In genomic region chr13:25796474-25796873, GRCh38 we compare ENCODE assay signal across 19 cellular contexts.
DNase-seq lines count a peak whose midpoint lies in the region; ATAC-seq, FAIRE-seq and TF ChIP-seq lines count a peak whose summit lies in the region.
"Had no signal": no experiment of that assay in that cellular context is flagged by ENCODE, and none has a peak within 500 bp of the region (broad histone marks: within the 10 kb centered on the region; RNA-seq: fewer than 3 reads in every experiment).

No MANE protein-coding gene starts in this region.

- H3F3A ChIP-seq in GM23338 (replicated peaks; ENCODE audit: low read depth) = no peaks in the 10 kb centered on the region

- no peak overlapping the region for H2BK5ac ChIP-seq in H9 (ENCODE audit: insufficient read length, low read length)

- H3K27ac Mint-ChIP-seq in H9 (no peak overlapping the region), GM23338 (no peak overlapping the region)
- H3K27ac Mint-ChIP-seq: CD4-positive, alpha-beta T cell had no signal

- H3K4me1 Mint-ChIP-seq in H9 (peaks cover 6 to 7% of the 10 kb centered on the region in 2 experiments; a peak in 3 of 4 replicates), GM23338 (peaks cover 4% of the 10 kb centered on the region; the same call in 1 of the 3 replicates)

- H3K23ac ChIP-seq in H9 (ENCODE audit: insufficient read length, low read depth, low read length) = no peak overlapping the region

- no peak overlapping the region for H2AFZ ChIP-seq in H9 (ENCODE audit: low read length)
- no peak overlapping the region for H2AFZ ChIP-seq in GM23338

- no peak overlapping the region for H3K56ac ChIP-seq in H9 (ENCODE audit: insufficient read length, low read depth, low read length)

- no peaks in the 10 kb centered on the region for H3K23me2 ChIP-seq in H9 (ENCODE audit: insufficient read length, low read depth, low read length, poor library complexity, severe bottlenecking)

- H3K4me3 ChIP-seq in left lung (no peak overlapping the region), GM23338 (no peak overlapping the region)
- H3K4me3 ChIP-seq: HAP-1 had no signal

- H3K4ac ChIP-seq in H9 (ENCODE audit: low read depth, low read length) = no peak overlapping the region

- no peak overlapping the region for H3K14ac ChIP-seq in H9 (ENCODE audit: insufficient read depth, low read length)

- no peak overlapping the region for H2BK12ac ChIP-seq in H9 (ENCODE audit: insufficient read length, low read depth, low read length)

- H3K27me3 ChIP-seq in left lung (peaks cover 0 to 6% of the 10 kb centered on the region in 2 donors), H9 (ENCODE audit: insufficient read depth, low read length) (no peaks in the 10 kb centered on the region), GM23338 (ENCODE audit: insufficient read depth) (no peaks in the 10 kb centered on the region)

- no peak overlapping the region for H2BK120ac ChIP-seq in H9 (ENCODE audit: low read depth, low read length, poor library complexity, severe bottlenecking)

- H4K91ac ChIP-seq in H9 (ENCODE audit: insufficient read length, low read depth, low read length) = no peak overlapping the region

- H3K9ac ChIP-seq in H9 (ENCODE audit: extremely low read depth, insufficient read length, low read length) = no peak overlapping the region

- no peak overlapping the region for H4K8ac ChIP-seq in H9 (replicated peaks; ENCODE audit: insufficient read length, low read depth, low read length)

- H3K79me2 ChIP-seq in H9 (ENCODE audit: insufficient read depth, low read length) (no peaks in the 10 kb centered on the region), GM23338 (replicated peaks; ENCODE audit: insufficient read depth) (no peaks in the 10 kb centered on the region)

- no CpG with 5 or more reads among the region's 1 CpG for WGBS in H9 (ENCODE audit: extremely low coverage, insufficient read length, low lambda C conversion rate)

- no peaks in the 10 kb centered on the region for H3K9me2 ChIP-seq in GM23338 (ENCODE audit: insufficient read depth)

- H3K9me3 Mint-ChIP-seq in H9 (no peaks in the 10 kb centered on the region), GM23338 (no peaks in the 10 kb centered on the region)
- H3K9me3 Mint-ChIP-seq: CD4-positive, alpha-beta T cell had no signal

- H3K4me3 Mint-ChIP-seq in H9 = no peak overlapping the region
- H3K4me3 Mint-ChIP-seq in GM23338 = no peak overlapping the region
- H3K4me3 Mint-ChIP-seq: CD4-positive, alpha-beta T cell had no signal

- H3K27me3 Mint-ChIP-seq in H9 (ENCODE audit: low read depth) (no peaks in the 10 kb centered on the region), GM23338 (ENCODE audit: insufficient read depth, low read depth, poor library complexity) (no peaks in the 10 kb centered on the region)

- H2AK5ac ChIP-seq in H9 (ENCODE audit: insufficient read length, low read length) = no peak overlapping the region

- no peaks in the 10 kb centered on the region for H4K20me1 ChIP-seq in H9 (ENCODE audit: control insufficient read depth, insufficient read depth, insufficient read length)
- no peaks in the 10 kb centered on the region; the same call in 1 of the 2 replicates for H4K20me1 ChIP-seq in GM23338 (replicated peaks; ENCODE audit: insufficient read depth)

- H3K9me3 ChIP-seq in left lung = no peaks in the 10 kb centered on the region
- H3K9me3 ChIP-seq in H9 (ENCODE audit: control insufficient read depth, low read depth, low read length) = no peaks in the 10 kb centered on the region
- H3K9me3 ChIP-seq: HAP-1 had no signal

- no peaks in the 10 kb centered on the region for H3K36me3 ChIP-seq in left lung
- no peaks in the 10 kb centered on the region for H3K36me3 ChIP-seq in GM23338 (ENCODE audit: insufficient read depth)
- H3K36me3 ChIP-seq: HAP-1 had no signal

- ATAC-seq in left lung (peak; percentile 81), GM23338 (no peak)

- no peak overlapping the region for H4K5ac ChIP-seq in H9 (ENCODE audit: insufficient read length, low read depth, low read length)

- H3K18ac ChIP-seq in H9 (ENCODE audit: insufficient read length, low read depth, low read length) = no peak overlapping the region

- H2BK15ac ChIP-seq in H9 (ENCODE audit: low read depth, low read length) = no peak overlapping the region

- DNase-seq in A172 (ENCODE audit: low spot score) (peak; percentile 16), NCI-H226 (peak; percentile 23), astrocyte of the hippocampus (ENCODE audit: low read depth, low spot score) (peak; percentile 9), left lung (no peak), NCI-H1417 treated with DMSO at 0.1 percent for 48 hours (lab: John Stamatoyannopoulos, UW) (no peak), D721Med (ENCODE audit: insufficient read length, low spot score) (no peak), H9 (no peak), GM23338 (ENCODE audit: low spot score) (no peak)
- DNase-seq: AML-193; C1 segment of cervical spinal cord; CD4-positive, alpha-beta T cell; DMS153; DMS79 treated with DMSO at 0.1 percent for 48 hours; EL; GDM1; GOT3 had no signal

- H3K36me3 Mint-ChIP-seq in H9 (ENCODE audit: insufficient read depth in 1 of 3, low read depth in 3 of 3) (no peaks in the 10 kb centered on the region), GM23338 (ENCODE audit: low read depth) (no peaks in the 10 kb centered on the region)

- H3K4me1 ChIP-seq in left lung (no peaks in the 10 kb centered on the region), H9 (ENCODE audit: insufficient read depth, low read length) (no peaks in the 10 kb centered on the region), GM23338 (ENCODE audit: insufficient read depth) (no peaks in the 10 kb centered on the region)
- H3K4me1 ChIP-seq: HAP-1 had no signal

- no peak overlapping the region for H2BK20ac ChIP-seq in H9 (ENCODE audit: low read depth, low read length, poor library complexity, severe bottlenecking)

- FAIRE-seq in D721Med (lab: Jason Lieb, UNC) = no peak
- FAIRE-seq: GM12892 had no signal

- no peak for TF ChIP-seq CTCF in left lung (IDR thresholded peaks at IDR 0.05)
- no peak for TF ChIP-seq CTCF in D721Med (IDR thresholded peaks at IDR 0.05; ENCODE audit: insufficient read depth, missing control alignments)
- no peak for TF ChIP-seq CTCF in H9 (conservative IDR thresholded peaks at IDR 0.05)
- no peak for TF ChIP-seq CTCF in GM23338 (conservative IDR thresholded peaks at IDR 0.05; ENCODE audit: low read depth in 2 of 2)

- no peak overlapping the region for H3K4me2 ChIP-seq in H9 (ENCODE audit: insufficient read depth, insufficient read length, low read length)
- no peak overlapping the region for H3K4me2 ChIP-seq in GM23338

- no peaks in the 10 kb centered on the region for H3K79me1 ChIP-seq in H9 (ENCODE audit: insufficient read depth, low read depth, low read length, poor library complexity, severe bottlenecking)

- H3K27ac ChIP-seq in left lung (no peak overlapping the region), H9 (ENCODE audit: insufficient read length, low read depth, low read length) (no peak overlapping the region), GM23338 (ENCODE audit: low read depth) (no peak overlapping the region)
- H3K27ac ChIP-seq: 22Rv1 had no signal

- no peak overlapping the region for H3T11ph ChIP-seq in H9 (ENCODE audit: low read length)

- intact Hi-C loops in left lung (cut with DNase I) = no loop called here

TF ChIP-seq in GM23338, 12 proteins besides CTCF, POLR2A, EP300 and RAD21 (continues in another document):
- TF ChIP-seq EZH2 (IDR thresholded peaks at IDR 0.05; ENCODE audit: low read depth, unreplicated experiment) (no peak), STAT1 (IDR thresholded peaks at IDR 0.05; ENCODE audit: unreplicated experiment) (no peak)

Comparison
In these comparisons a context has a peak if more than half of its experiments do, and no peak if none do; other contexts are left out.
1. DNase-seq: peak in A172 (single experiment), NCI-H226 (single experiment) and astrocyte of the hippocampus (single experiment); none in left lung (0 of 2), NCI-H1417 treated with DMSO at 0.1 percent for 48 hours (single experiment), D721Med (single experiment), H9 (single experiment) and GM23338 (single experiment).